Comparison of ENCODE assay signal across 8 cellular contexts in the genomic region with DNA sequence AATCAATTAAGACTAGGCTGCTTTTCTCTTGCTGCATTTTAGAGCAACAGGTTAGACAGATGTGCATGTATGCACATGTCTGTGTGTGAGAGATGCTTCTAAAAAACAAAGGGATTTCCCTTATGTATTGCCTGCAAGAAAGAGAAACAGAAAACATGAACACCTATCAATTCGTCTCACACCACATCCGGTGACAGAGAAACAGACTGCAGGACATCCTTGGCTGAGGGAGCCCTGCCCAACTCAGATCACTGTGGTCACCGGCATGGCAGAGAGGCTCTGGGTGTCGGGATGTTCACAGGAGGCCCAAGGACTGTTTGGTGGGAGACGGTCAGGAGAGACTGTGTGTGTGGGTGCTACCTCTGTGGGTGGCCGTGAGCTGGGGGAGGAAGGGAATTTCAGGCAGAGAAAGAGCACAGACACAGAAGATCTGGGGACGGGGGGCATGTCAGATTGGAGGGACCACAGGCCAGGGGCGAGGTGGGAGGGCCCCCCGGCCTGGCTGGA. TPM values are rescaled to one million over a fixed set of nuclear protein-coding genes. Genes with fewer than 3 reads are reported as not detected.
A peak's percentile ranks its signal among the peaks of the same experiment; 100 is the strongest.
DNase-seq lines count a peak whose midpoint lies in the region; ATAC-seq lines count a peak whose summit lies in the region.

No MANE protein-coding gene starts in this region.

- peak overlapping the region; percentile 16 to 90 (median 79) for H3K4me3 Mint-ChIP-seq in CD8-positive, alpha-beta memory T cell

- H3K27ac Mint-ChIP-seq in CD8-positive, alpha-beta memory T cell, result peak overlapping the region; percentile 27 to 93 (median 84)

- H3K27me3 ChIP-seq in CD8-positive, alpha-beta memory T cell (ENCODE audit: insufficient read depth, low read length, poor library complexity, severe bottlenecking), result no peaks in the 10 kb centered on the region

- POLR2A ChIA-PET in CD8-positive, alpha-beta memory T cell (lab: Charles Lee), result no interaction called here

- peaks cover 14% of the 10 kb centered on the region for H3K4me1 ChIP-seq in CD8-positive, alpha-beta memory T cell (ENCODE audit: insufficient read depth, low read length)

- peaks cover 21 to 33% (median 25%) of the 10 kb centered on the region in 3 donors for H3K4me1 Mint-ChIP-seq in CD8-positive, alpha-beta memory T cell

- ATAC-seq in GM19452 (IDR thresholded peaks at IDR 0.05; ENCODE audit: unreplicated experiment) (peak; percentile 84), HG03439 (IDR thresholded peaks at IDR 0.05; ENCODE audit: unreplicated experiment) (peak; percentile 90), esophagus mucosa (peak; percentile 54)

- no peaks in the 10 kb centered on the region for H3K36me3 ChIP-seq in CD8-positive, alpha-beta memory T cell (ENCODE audit: insufficient read depth, low read length)

- intact Hi-C loops in head of caudate nucleus (cut with DNase I), result no loop called here

- no peak overlapping the region for H3K27ac ChIP-seq in CD8-positive, alpha-beta memory T cell (ENCODE audit: low read depth, low read length)

- H3K36me3 Mint-ChIP-seq in CD8-positive, alpha-beta memory T cell, result peaks cover 0 to 2% (median 0%) of the 10 kb centered on the region in 3 donors

- no peaks in the 10 kb centered on the region for H3K9me3 ChIP-seq in CD8-positive, alpha-beta memory T cell (ENCODE audit: low read length)

- CTCF ChIA-PET in CD8-positive, alpha-beta memory T cell (lab: Charles Lee), result interaction anchor here (1.6 kb wide), 1 partner anchor 147 kb away, joined by 4 read pairs; no protein-coding TSS in a partner anchor

- no peaks in the 10 kb centered on the region for H3K9me3 Mint-ChIP-seq in CD8-positive, alpha-beta memory T cell

- peak in 4 of 5 donors; percentile 6 to 68 (median 18) for DNase-seq in CD8-positive, alpha-beta memory T cell
- DNase-seq in ureter (ENCODE audit: low spot score) (peak; percentile 42), head of caudate nucleus (no peak), OCI-M1 (lab: John Stamatoyannopoulos, UW) (no peak), SHP77 treated with DMSO at 0.1 percent for 48 hours (lab: John Stamatoyannopoulos, UW) (no peak)

- H3K27me3 Mint-ChIP-seq in CD8-positive, alpha-beta memory T cell, result no peaks in the 10 kb centered on the region

- no peak overlapping the region for H3K4me3 ChIP-seq in CD8-positive, alpha-beta memory T cell (ENCODE audit: low read length)

RNA-seq across cellular contexts. Expression of a gene that starts 24.9 kb away (rescaled TPM):
- total RNA-seq in CD8-positive, alpha-beta memory T cell, result 1 to 10 TPM; 3.3 to 3.5 TPM
- polyA plus RNA-seq in CD8-positive, alpha-beta memory T cell, result 0.69 TPM
- total RNA-seq in esophagus mucosa (39.0 TPM), ureter (120 TPM)

RNA-seq across cellular contexts. Expression of a gene that starts 36.6 kb away (rescaled TPM):
- total RNA-seq in CD8-positive, alpha-beta memory T cell, result 10 to 100 TPM; 19.4 to 20.0 TPM
- 8.4 TPM for polyA plus RNA-seq in CD8-positive, alpha-beta memory T cell
- 9.4 TPM for total RNA-seq in esophagus mucosa
- 17.1 TPM for total RNA-seq in ureter

RNA-seq across cellular contexts. Expression of a gene that starts 44.4 kb away (rescaled TPM):
- 10 to 100 TPM; 30.8 to 32.1 TPM for total RNA-seq in CD8-positive, alpha-beta memory T cell
- 30.8 TPM for polyA plus RNA-seq in CD8-positive, alpha-beta memory T cell
- 11.4 TPM for total RNA-seq in esophagus mucosa
- 22.9 TPM for total RNA-seq in ureter

Comparison
In these comparisons a context has a peak if more than half of its experiments do, and no peak if none do; other contexts are left out.
1. DNase-seq: peak in CD8-positive, alpha-beta memory T cell (4 of 5) and ureter (single experiment); none in head of caudate nucleus (0 of 42), OCI-M1 (single experiment) and SHP77 treated with DMSO at 0.1 percent for 48 hours (single experiment).
2. Peak in every context shown above with its lines, with median percentiles within 50 percentile points of each other: ATAC-seq.